ENCODE assay signal across 8 cellular contexts in genomic region chr15:48084759-48085420, GRCh38. TPM values are rescaled to one million over a fixed set of nuclear protein-coding genes. Genes with fewer than 3 reads are reported as not detected.
DNase-seq lines count a peak whose midpoint lies in the region; ATAC-seq and TF ChIP-seq lines count a peak whose summit lies in the region.

No MANE protein-coding gene starts in this region.

- no peak for TF ChIP-seq POLR2A in heart left ventricle (IDR thresholded peaks at IDR 0.05)

- intact Hi-C loops in left ventricle myocardium inferior (cut with micrococcal nuclease): no loop called here
- intact Hi-C loops in heart left ventricle (cut with DNase I): loop anchor here in 1 of 10 donors (10.0 kb wide), 1 partner anchor 890 kb away; no protein-coding TSS in a partner anchor
- intact Hi-C loops in posterior cingulate gyrus (cut with DNase I): no loop called here

- H3K4me1 ChIP-seq in left ventricle myocardium inferior (no peaks in the 10 kb centered on the region), heart left ventricle (no peaks in the 10 kb centered on the region)

- no peak for ATAC-seq in heart left ventricle

- TF ChIP-seq CTCF in left ventricle myocardium inferior (IDR thresholded peaks at IDR 0.05; ENCODE audit: borderline replicate concordance) (peak; percentile 37), heart left ventricle (IDR thresholded peaks at IDR 0.05) (peak in 4 of 12 donors; percentile 11 to 32 (median 18))

- 23 to 42% (median 28%) methylated on average over 1 of the region's 1 CpG for WGBS in heart left ventricle, 4 donors

- H3K9me3 ChIP-seq in left ventricle myocardium inferior (replicated peaks) (no peaks in the 10 kb centered on the region), heart left ventricle (no peaks in the 10 kb centered on the region)

- no peak overlapping the region for H3K27ac ChIP-seq in left ventricle myocardium inferior (replicated peaks)
- H3K27ac ChIP-seq in heart left ventricle: no peak overlapping the region

- H3K27me3 ChIP-seq in left ventricle myocardium inferior (ENCODE audit: low read depth): peaks cover 29% of the 10 kb centered on the region
- H3K27me3 ChIP-seq in heart left ventricle: peaks cover 0 to 13% (median 0%) of the 10 kb centered on the region in 9 donors

- no peaks in the 10 kb centered on the region for H3K36me3 ChIP-seq in left ventricle myocardium inferior
- no peaks in the 10 kb centered on the region for H3K36me3 ChIP-seq in heart left ventricle

- H3K4me3 ChIP-seq in left ventricle myocardium inferior (no peak overlapping the region), heart left ventricle (no peak overlapping the region)

- no peak for DNase-seq in left ventricle myocardium inferior
- DNase-seq in heart left ventricle: no peak
- DNase-seq in NCI-H2081 (lab: John Stamatoyannopoulos, UW): peak; percentile 32 to 52
- DNase-seq in cerebellar cortex (ENCODE audit: low spot score): peak; percentile 31
- peak; percentile 61 for DNase-seq in renal cortical epithelial cell (ENCODE audit: low read depth)
- DNase-seq in posterior cingulate gyrus: no peak
- no peak for DNase-seq in activated T-cell treated with anti-CD3 and anti-CD28 coated beads, Interleukin-2, amount 50 U/mL, for 48 hours
- DNase-seq in activated naive CD4-positive, alpha-beta T cell treated with Interleukin-2 at 50 U/mL for 16 hours: no peak

RNA-seq across cellular contexts. Expression of gene SLC24A5, which starts 35.9 kb away (rescaled TPM):
- not detected for total RNA-seq in left ventricle myocardium inferior
- not detected for total RNA-seq in heart left ventricle
- polyA plus RNA-seq in heart left ventricle: not detected
- not detected in 2 replicates for total RNA-seq in renal cortical epithelial cell

Comparison
In these comparisons a context has a peak if more than half of its experiments do, and no peak if none do; other contexts are left out.
1. DNase-seq: peak in NCI-H2081 (2 of 2), cerebellar cortex (single experiment) and renal cortical epithelial cell (single experiment); none in left ventricle myocardium inferior (single experiment), heart left ventricle (0 of 5), posterior cingulate gyrus (0 of 10), activated T-cell treated with anti-CD3 and anti-CD28 coated beads, Interleukin-2, amount 50 U/mL, for 48 hours (0 of 2) and activated naive CD4-positive, alpha-beta T cell treated with Interleukin-2 at 50 U/mL for 16 hours (single experiment).